In genomic region chr22:45935573-45935972, GRCh38 we compare ENCODE assay signal across 1 cellular context.
TF ChIP-seq lines count a peak whose summit lies in the region.

No MANE protein-coding gene starts in this region.

TF ChIP-seq in SK-N-SH treated with all-trans-retinoic acid at 6 μM for 48 hours, 23 proteins besides CTCF, POLR2A, EP300 and RAD21 (continued from another document):
- TF ChIP-seq GLIS3 (CRISPR knock-in tag; IDR thresholded peaks at IDR 0.05) = no peak
- no peak for TF ChIP-seq ISL1 (CRISPR knock-in tag; IDR thresholded peaks at IDR 0.05)
- TF ChIP-seq OSR1 (CRISPR knock-in tag; IDR thresholded peaks at IDR 0.05) = no peak
- no peak for TF ChIP-seq PPARA (CRISPR knock-in tag; IDR thresholded peaks at IDR 0.05; ENCODE audit: borderline replicate concordance)
TF ChIP-seq in SK-N-SH treated with all-trans-retinoic acid at 6 μM for 48 hours: peak in this region for 0.
